ENCODE assay signal across 19 cellular contexts in the genomic region with DNA sequence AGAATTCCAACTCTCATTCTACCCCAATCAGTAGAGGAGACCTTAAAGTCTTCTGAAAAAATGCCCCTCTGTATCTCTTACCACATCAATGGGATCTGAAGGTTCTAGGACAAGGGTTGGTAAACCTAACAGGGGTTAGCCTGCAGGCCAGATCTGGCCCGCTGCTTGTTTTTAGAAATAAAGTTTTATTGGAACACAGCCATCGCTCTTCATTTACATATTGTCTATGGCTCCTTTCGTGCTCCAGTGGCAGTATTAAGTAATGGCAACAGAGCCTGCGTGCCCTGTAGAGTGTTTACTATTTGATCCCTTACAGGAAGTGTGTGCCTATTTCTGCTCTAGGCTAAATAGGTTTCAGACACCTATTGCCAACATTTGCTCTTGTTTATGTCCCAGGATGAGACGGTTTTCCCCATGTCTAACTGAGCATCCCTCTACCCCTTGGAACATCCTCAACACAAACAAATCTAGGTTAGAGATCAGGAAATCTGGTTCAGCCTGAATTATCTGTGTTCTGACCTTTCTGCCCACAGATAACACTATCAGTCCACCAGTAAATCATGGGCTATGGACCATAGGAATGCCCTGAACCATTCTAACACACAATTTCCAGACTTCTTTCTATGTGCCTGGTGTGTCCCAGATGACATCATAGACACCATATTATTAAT. TPM values are rescaled to one million over a fixed set of nuclear protein-coding genes. Genes with fewer than 3 reads are reported as not detected.
DNase-seq lines count a peak whose midpoint lies in the region; ATAC-seq, FAIRE-seq and TF ChIP-seq lines count a peak whose summit lies in the region.
"Had no signal": no experiment of that assay in that cellular context is flagged by ENCODE, and none has a peak within 500 bp of the region (broad histone marks: within the 10 kb centered on the region; RNA-seq: fewer than 3 reads in every experiment).

No MANE protein-coding gene starts in this region.

- H3K79me2 ChIP-seq in K562 (ENCODE audit: control insufficient read depth, insufficient read depth, low read length), result no peaks in the 10 kb centered on the region

- in situ Hi-C loops in K562 (cut with MboI), result no loop called here

- no peak for FAIRE-seq in K562 (lab: Jason Lieb, UNC)
- FAIRE-seq: GM12891, GM18507, H54 had no signal

- no peak for TF ChIP-seq RAD21 in K562 (CRISPR knock-in tag; conservative IDR thresholded peaks at IDR 0.05 in 1 of 2, IDR thresholded peaks at IDR 0.05 in 1 of 2)

- intact Hi-C loops in K562 (cut with micrococcal nuclease) (no loop called here), ascending aorta (cut with DNase I) (no loop called here)

- no peak overlapping the region for H3K9ac ChIP-seq in K562 (ENCODE audit: insufficient read depth in 1 of 2, low read depth in 2 of 2, low read length in 2 of 2)

- H3K4me3 ChIP-seq in K562, result no peak overlapping the region
- no peak overlapping the region for H3K4me3 ChIP-seq in ascending aorta
- H3K4me3 ChIP-seq: HAP-1 had no signal

- CTCF ChIA-PET in K562 (lab: Yijun Ruan, JAX; ENCODE audit: low intra/inter-chr PET ratio), result no interaction called here

- no TSS peak for BruUV-seq in K562 (replicated peaks; lab: Mats Ljungman, UMichigan)

- H3K27ac ChIP-seq in K562 (ENCODE audit: extremely low read depth, low read depth, low read length) (no peak overlapping the region), ascending aorta (no peak overlapping the region)

- H2AFZ ChIP-seq in K562 (ENCODE audit: low read depth, low read length), result no peak overlapping the region

- POLR2A ChIA-PET in K562 (lab: Yijun Ruan, JAX), result no interaction called here

- TF ChIP-seq EP300 in K562 (IDR thresholded peaks at IDR 0.05; ENCODE audit: low read length), result no peak

- ATAC-seq in K562, result no peak
- ATAC-seq in HG03025 (IDR thresholded peaks at IDR 0.05; ENCODE audit: low FRiP score, unreplicated experiment), result no peak

- H3K27me3 ChIP-seq in K562 (ENCODE audit: control insufficient read depth in 2 of 2, insufficient read depth in 2 of 2, low read length in 2 of 2) (peaks cover 3 to 5% of the 10 kb centered on the region in 2 experiments; a peak in 2 of 5 replicates), ascending aorta (no peaks in the 10 kb centered on the region)

- no peak for TF ChIP-seq POLR2A in K562 (conservative IDR thresholded peaks at IDR 0.05)

- 0% methylated on average over 5 of the region's 5 CpGs for WGBS in K562 (ENCODE audit: insufficient coverage, low coverage, missing lambda C conversion rate)

- H3K9me3 ChIP-seq in K562 (replicated peaks; ENCODE audit: control insufficient read depth, insufficient read depth, low read depth, low read length) (no peaks in the 10 kb centered on the region), ascending aorta (no peaks in the 10 kb centered on the region)
- H3K9me3 ChIP-seq: HAP-1 had no signal

- H4K20me1 ChIP-seq in K562 (replicated peaks; ENCODE audit: control insufficient read depth, insufficient read depth, low read length), result no peaks in the 10 kb centered on the region

- H3K4me2 ChIP-seq in K562 (ENCODE audit: insufficient read depth, low read length), result no peak overlapping the region

- no peaks in the 10 kb centered on the region for H3K36me3 ChIP-seq in K562 (ENCODE audit: control insufficient read depth, insufficient read depth, low read length)
- no peaks in the 10 kb centered on the region for H3K36me3 ChIP-seq in ascending aorta
- H3K36me3 ChIP-seq: HAP-1 had no signal

- DNase-seq in NAMALWA (ENCODE audit: low spot score), result peak; percentile 5
- DNase-seq in NCI-H2029 (lab: John Stamatoyannopoulos, UW), result peak; percentile 46
- no peak for DNase-seq in K562 (ENCODE audit: extremely low read depth in 1 of 4, low spot score in 3 of 4)
- no peak for DNase-seq in NCI-H2171 treated with DMSO at 0.1 percent for 48 hours (lab: John Stamatoyannopoulos, UW)
- no peak for DNase-seq in ascending aorta (ENCODE audit: low spot score in 2 of 2)
- DNase-seq: C1 segment of cervical spinal cord; Calu3; CD4-positive, alpha-beta memory T cell; COR-L47; DMS79; EL; GDM1; GOT3; HFFc6 had no signal

- H3K4me1 ChIP-seq in K562 (replicated peaks in 1 of 2; ENCODE audit: control insufficient read depth in 2 of 2, insufficient read depth in 2 of 2, low read length in 2 of 2), result no peaks in the 10 kb centered on the region
- H3K4me1 ChIP-seq in ascending aorta, result no peaks in the 10 kb centered on the region
- H3K4me1 ChIP-seq: HAP-1 had no signal

- H3K9me1 ChIP-seq in K562 (ENCODE audit: control insufficient read depth, insufficient read depth, low read length), result no peaks in the 10 kb centered on the region

- TF ChIP-seq CTCF in K562 (IDR thresholded peaks at IDR 0.05 in 2 of 3, conservative IDR thresholded peaks at IDR 0.05 in 1 of 3; ENCODE audit: insufficient read depth in 2 of 3, low read depth in 1 of 3, low read length in 3 of 3) (no peak), ascending aorta (IDR thresholded peaks at IDR 0.05) (no peak)

TF ChIP-seq in K562, 482 proteins besides CTCF, POLR2A, EP300 and RAD21 (continues in another document):
- TF ChIP-seq, protein P1, sequence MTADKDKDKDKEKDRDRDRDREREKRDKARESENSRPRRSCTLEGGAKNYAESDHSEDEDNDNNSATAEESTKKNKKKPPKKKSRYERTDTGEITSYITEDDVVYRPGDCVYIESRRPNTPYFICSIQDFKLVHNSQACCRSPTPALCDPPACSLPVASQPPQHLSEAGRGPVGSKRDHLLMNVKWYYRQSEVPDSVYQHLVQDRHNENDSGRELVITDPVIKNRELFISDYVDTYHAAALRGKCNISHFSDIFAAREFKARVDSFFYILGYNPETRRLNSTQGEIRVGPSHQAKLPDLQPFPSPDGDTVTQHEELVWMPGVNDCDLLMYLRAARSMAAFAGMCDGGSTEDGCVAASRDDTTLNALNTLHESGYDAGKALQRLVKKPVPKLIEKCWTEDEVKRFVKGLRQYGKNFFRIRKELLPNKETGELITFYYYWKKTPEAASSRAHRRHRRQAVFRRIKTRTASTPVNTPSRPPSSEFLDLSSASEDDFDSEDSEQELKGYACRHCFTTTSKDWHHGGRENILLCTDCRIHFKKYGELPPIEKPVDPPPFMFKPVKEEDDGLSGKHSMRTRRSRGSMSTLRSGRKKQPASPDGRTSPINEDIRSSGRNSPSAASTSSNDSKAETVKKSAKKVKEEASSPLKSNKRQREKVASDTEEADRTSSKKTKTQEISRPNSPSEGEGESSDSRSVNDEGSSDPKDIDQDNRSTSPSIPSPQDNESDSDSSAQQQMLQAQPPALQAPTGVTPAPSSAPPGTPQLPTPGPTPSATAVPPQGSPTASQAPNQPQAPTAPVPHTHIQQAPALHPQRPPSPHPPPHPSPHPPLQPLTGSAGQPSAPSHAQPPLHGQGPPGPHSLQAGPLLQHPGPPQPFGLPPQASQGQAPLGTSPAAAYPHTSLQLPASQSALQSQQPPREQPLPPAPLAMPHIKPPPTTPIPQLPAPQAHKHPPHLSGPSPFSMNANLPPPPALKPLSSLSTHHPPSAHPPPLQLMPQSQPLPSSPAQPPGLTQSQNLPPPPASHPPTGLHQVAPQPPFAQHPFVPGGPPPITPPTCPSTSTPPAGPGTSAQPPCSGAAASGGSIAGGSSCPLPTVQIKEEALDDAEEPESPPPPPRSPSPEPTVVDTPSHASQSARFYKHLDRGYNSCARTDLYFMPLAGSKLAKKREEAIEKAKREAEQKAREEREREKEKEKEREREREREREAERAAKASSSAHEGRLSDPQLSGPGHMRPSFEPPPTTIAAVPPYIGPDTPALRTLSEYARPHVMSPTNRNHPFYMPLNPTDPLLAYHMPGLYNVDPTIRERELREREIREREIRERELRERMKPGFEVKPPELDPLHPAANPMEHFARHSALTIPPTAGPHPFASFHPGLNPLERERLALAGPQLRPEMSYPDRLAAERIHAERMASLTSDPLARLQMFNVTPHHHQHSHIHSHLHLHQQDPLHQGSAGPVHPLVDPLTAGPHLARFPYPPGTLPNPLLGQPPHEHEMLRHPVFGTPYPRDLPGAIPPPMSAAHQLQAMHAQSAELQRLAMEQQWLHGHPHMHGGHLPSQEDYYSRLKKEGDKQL (CRISPR knock-in tag; IDR thresholded peaks at IDR 0.05; ENCODE audit: borderline replicate concordance), result no peak

RNA-seq across cellular contexts. Expression of a gene that starts 44.2 kb away (rescaled TPM):
- 5.6 and 18.6 TPM in 2 replicates for total RNA-seq in K562 (2011; cell fraction: chromatin; rRNA removed; ENCODE audit: low replicate concordance)
- 3.7 and 4.6 TPM in 2 replicates for total RNA-seq in K562 (2011; cell fraction: nucleolus; rRNA removed)
- 6.3 and 7.7 TPM in 2 replicates for total RNA-seq in K562 (2011; cell fraction: nucleoplasm; rRNA removed)
- total RNA-seq in K562 (2014; rRNA removed) (3.7 and 4.3 TPM in 2 replicates), K562 (2014; rRNA removed; fragmentation: Illumina TruSeq; extraction: Trizol) (6.0 and 8.8 TPM in 2 replicates), K562 (2015; rRNA removed; fragmentation: Illumina TruSeq; extraction: Trizol) (5.1 and 7.4 TPM in 2 replicates), K562 (2021) (7.3 and 10.5 TPM in 2 replicates), ascending aorta (6.2 TPM)
- polyA plus RNA-seq in K562 (2011; rRNA removed) (5.9 and 7.0 TPM in 2 replicates), K562 (2014; fragmentation: Illumina TruSeq; extraction: Trizol) (3.4 and 5.0 TPM in 2 replicates), K562 (2014; fragmentation: Nextera tagmentation; extraction: Ambion mirVana) (1 to 10 TPM; 4.4 to 7.7 TPM), K562 (2014; rRNA removed) (2.7 and 4.9 TPM in 2 replicates)
- 1.9 and 2.4 TPM in 2 replicates for polyA plus RNA-seq in K562 (2011; cell fraction: cytosol; rRNA removed)
- 3.2 and 3.8 TPM in 2 replicates for polyA plus RNA-seq in K562 (2011; cell fraction: nucleus; rRNA removed)
- polyA plus RNA-seq in K562 (2012), result 3.1 and 4.7 TPM in 2 replicates
- 11.1 and 12.4 TPM in 2 replicates for polyA minus RNA-seq in K562 (2011; rRNA and poly(A)+ RNA removed)
- 5.2 and 5.6 TPM in 2 replicates for polyA minus RNA-seq in K562 (2011; cell fraction: cytosol; rRNA and poly(A)+ RNA removed)
- 2.7 and 5.0 TPM in 2 replicates for polyA minus RNA-seq in K562 (2011; cell fraction: nucleus; rRNA and poly(A)+ RNA removed)

Comparison
In these comparisons a context has a peak if more than half of its experiments do, and no peak if none do; other contexts are left out.
1. DNase-seq: peak in NAMALWA (single experiment) and NCI-H2029 (single experiment); none in K562 (0 of 4), NCI-H2171 treated with DMSO at 0.1 percent for 48 hours (single experiment) and ascending aorta (0 of 2).